8 cellular contexts compared by ENCODE assay signal in genomic region chr16:23557779-23558330, GRCh38. TPM values are rescaled to one million over a fixed set of nuclear protein-coding genes. Genes with fewer than 3 reads are reported as not detected.
DNase-seq lines count a peak whose midpoint lies in the region; ATAC-seq and TF ChIP-seq lines count a peak whose summit lies in the region.

No MANE protein-coding gene starts in this region.

- H3K4me3 ChIP-seq in BLaER1 (peak overlapping the region; percentile 100), GM23248 (peak overlapping the region; percentile 96), OCI-LY7 (ENCODE audit: low read depth, low read length, poor library complexity, severe bottlenecking) (peak overlapping the region; percentile 98), kidney epithelial cell (ENCODE audit: low read depth, low read length) (peak overlapping the region; percentile 93)

- peaks cover 10% of the 10 kb centered on the region for H3K4me1 Mint-ChIP-seq in MCF 10A (ENCODE audit: insufficient read depth, unreplicated experiment)

- H3F3A ChIP-seq in GM23248 (ENCODE audit: insufficient read depth) = peaks cover 13% of the 10 kb centered on the region; the same call in 1 of the 2 replicates

- H3K9me2 ChIP-seq in GM23248 (ENCODE audit: insufficient read depth) (no peaks in the 10 kb centered on the region), OCI-LY7 (ENCODE audit: insufficient read depth, low read length) (no peaks in the 10 kb centered on the region)

- peaks cover 45% of the 10 kb centered on the region for H3K36me3 ChIP-seq in BLaER1
- peaks cover 34% of the 10 kb centered on the region for H3K36me3 ChIP-seq in GM23248 (ENCODE audit: low read depth)
- H3K36me3 ChIP-seq in OCI-LY7 (ENCODE audit: insufficient read depth, low read length) = peaks cover 58% of the 10 kb centered on the region
- no peaks in the 10 kb centered on the region for H3K36me3 ChIP-seq in kidney epithelial cell (ENCODE audit: control insufficient read depth, insufficient read depth, low read length)

- POLR2A ChIA-PET in OCI-LY7 (lab: Charles Lee) (interaction anchor here (0.7 to 1.3 kb wide), 3 partner anchors 37 to 80 kb away, joined by 3 to 5 read pairs (median 3); no protein-coding TSS in a partner anchor), MCF 10A (lab: Yijun Ruan, JAX) (interaction anchor here (0.6 to 2.7 kb wide), 20 partner anchors 8 to 1458 kb away, joined by 3 to 24 read pairs (median 4); partner anchors contain the start of genes ARHGAP17, DCTN5, GGA2 and PALB2)

- CTCF ChIA-PET in OCI-LY7 (lab: Charles Lee; ENCODE audit: unreplicated experiment) (interaction anchor here (2.3 kb wide), 1 partner anchor 39 kb away, joined by 7 read pairs; no protein-coding TSS in a partner anchor), MCF 10A (lab: Yijun Ruan, JAX) (interaction anchor here (0.6 to 2.5 kb wide), 17 partner anchors 8 to 1021 kb away, joined by 3 to 12 read pairs (median 3); partner anchors contain the start of gene NDUFAB1)

- no peak for ATAC-seq in HG03045 (IDR thresholded peaks at IDR 0.05; ENCODE audit: unreplicated experiment)

- H2AFZ ChIP-seq in GM23248 (peak overlapping the region; percentile 50), OCI-LY7 (ENCODE audit: low read length) (peak overlapping the region; percentile 57; the same call in 1 of the 2 replicates)

- TF ChIP-seq CTCF in OCI-LY7 (conservative IDR thresholded peaks at IDR 0.05; ENCODE audit: low read length) (no peak), MCF 10A (IDR thresholded peaks at IDR 0.05; ENCODE audit: unreplicated experiment) (no peak), kidney epithelial cell (IDR thresholded peaks at IDR 0.05; ENCODE audit: insufficient read depth, low read length, poor library complexity, severe bottlenecking) (no peak)

- DNase-seq in GM23248 = peak; percentile 68
- no peak for DNase-seq in OCI-LY7 (ENCODE audit: low spot score)
- no peak for DNase-seq in MCF 10A (ENCODE audit: unreplicated experiment)
- DNase-seq in kidney epithelial cell (ENCODE audit: low read depth) = no peak
- peak; percentile 5 to 6 for DNase-seq in stimulated activated CD4-positive, alpha-beta T cell treated with anti-CD3 and anti-CD28 coated beads, Interleukin-4, amount 100 ng/mL, for 48 hours (ENCODE audit: low read depth in 2 of 2)
- DNase-seq in hippocampal formation (lab: John Stamatoyannopoulos, UW) = no peak

- H3K27me3 Mint-ChIP-seq in MCF 10A (ENCODE audit: insufficient read depth, unreplicated experiment) = no peaks in the 10 kb centered on the region

- H3K9me3 ChIP-seq in BLaER1 (no peaks in the 10 kb centered on the region), GM23248 (ENCODE audit: low read depth) (no peaks in the 10 kb centered on the region), OCI-LY7 (ENCODE audit: low read length) (no peaks in the 10 kb centered on the region)

- H3K36me3 Mint-ChIP-seq in MCF 10A (ENCODE audit: insufficient read depth, unreplicated experiment) = peaks cover 34% of the 10 kb centered on the region

- in situ Hi-C loops in GM23248 (cut with MboI) = no loop called here

- no peaks in the 10 kb centered on the region for H3K9me3 Mint-ChIP-seq in MCF 10A (ENCODE audit: unreplicated experiment)

- H3K4me2 ChIP-seq in BLaER1 (peak overlapping the region; percentile 97), GM23248 (ENCODE audit: unreplicated experiment) (peak overlapping the region; percentile 83), OCI-LY7 (ENCODE audit: low read length) (peak overlapping the region; percentile 98)

- peak overlapping the region; percentile 96 for H3K4me3 Mint-ChIP-seq in MCF 10A (ENCODE audit: unreplicated experiment)

- H4K20me1 ChIP-seq in BLaER1 (peaks cover 44% of the 10 kb centered on the region), GM23248 (ENCODE audit: insufficient read depth) (no peaks in the 10 kb centered on the region; the same call in 1 of the 2 replicates), OCI-LY7 (ENCODE audit: insufficient read depth, low read length) (no peaks in the 10 kb centered on the region; the same call in 1 of the 2 replicates)

- BruUV-seq in OCI-LY7 (replicated peaks; lab: Mats Ljungman, UMichigan) (no TSS peak), MCF 10A (replicated peaks; lab: Mats Ljungman, UMichigan) (no TSS peak)

- H3K27ac Mint-ChIP-seq in MCF 10A (ENCODE audit: low read depth, unreplicated experiment) = peak overlapping the region; percentile 88

- peaks cover 74% of the 10 kb centered on the region for H3K79me2 ChIP-seq in GM23248 (ENCODE audit: insufficient read depth)
- peaks cover 70% of the 10 kb centered on the region for H3K79me2 ChIP-seq in OCI-LY7 (ENCODE audit: insufficient read depth, low read depth, low read length)

- WGBS in GM23248 (ENCODE audit: low coverage in 1 of 2, low lambda C conversion rate in 2 of 2, missing lambda C conversion rate in 2 of 2), 2 experiments = 0 to 1% methylated on average over 17 to 54 of the region's 56 CpGs

- H3K4me1 ChIP-seq in BLaER1 (peaks cover 26% of the 10 kb centered on the region), GM23248 (ENCODE audit: insufficient read depth) (peaks cover 15% of the 10 kb centered on the region), OCI-LY7 (ENCODE audit: insufficient read depth, low read length, poor library complexity, severe bottlenecking) (peaks cover 41% of the 10 kb centered on the region)

- H3K27ac ChIP-seq in BLaER1 = peak overlapping the region; percentile 94
- H3K27ac ChIP-seq in GM23248 = peak overlapping the region; percentile 92
- H3K27ac ChIP-seq in OCI-LY7 (ENCODE audit: low read depth, low read length, poor library complexity, severe bottlenecking) = peak overlapping the region; percentile 35

- peak overlapping the region; percentile 97 for H3K9ac ChIP-seq in BLaER1
- peak overlapping the region; percentile 97 for H3K9ac ChIP-seq in GM23248

- intact Hi-C loops in OCI-LY7 (cut with micrococcal nuclease; ENCODE audit: unreplicated experiment) = loop anchor here (1.0 to 2.0 kb wide), 5 partner anchors 38 to 120 kb away; partner anchors contain the start of genes DCTN5, NDUFAB1, PALB2 and PLK1
- intact Hi-C loops in MCF 10A (cut with micrococcal nuclease) = loop anchor here (1.0 to 2.0 kb wide), 4 partner anchors 38 to 170 kb away; partner anchors contain the start of genes COG7 and NDUFAB1

- no peaks in the 10 kb centered on the region for H3K27me3 ChIP-seq in BLaER1
- no peaks in the 10 kb centered on the region for H3K27me3 ChIP-seq in GM23248 (replicated peaks; ENCODE audit: insufficient read depth)
- H3K27me3 ChIP-seq in kidney epithelial cell (ENCODE audit: control insufficient read depth, insufficient read depth, low read length) = no peaks in the 10 kb centered on the region

RNA-seq across cellular contexts. Expression of gene UBFD1, which starts 0.3 kb away (rescaled TPM):
- total RNA-seq in GM23248 (2014; rRNA removed; shearing (Covaris generic)) = 129 and 160 TPM in 2 replicates
- 47.7 and 50.2 TPM in 2 replicates for polyA plus RNA-seq in GM23248 (2016; fragmentation: Nextera tagmentation; extraction: Ambion mirVana)
- 39.1 and 42.4 TPM in 2 replicates for total RNA-seq in OCI-LY7 (2014; rRNA removed; shearing (Covaris generic))
- total RNA-seq in OCI-LY7 (2022) = 62.8 and 67.1 TPM in 2 replicates
- total RNA-seq in MCF 10A (2022) = 49.1 and 50.8 TPM in 2 replicates
- total RNA-seq in kidney epithelial cell = 135 and 170 TPM in 2 replicates

RNA-seq across cellular contexts. Expression of gene EARS2, which starts 0.7 kb away (rescaled TPM):
- total RNA-seq in GM23248 (2014; rRNA removed; shearing (Covaris generic)) = 23.4 and 27.1 TPM in 2 replicates
- polyA plus RNA-seq in GM23248 (2016; fragmentation: Nextera tagmentation; extraction: Ambion mirVana) = 15.3 and 15.6 TPM in 2 replicates
- 32.3 and 42.1 TPM in 2 replicates for total RNA-seq in OCI-LY7 (2014; rRNA removed; shearing (Covaris generic))
- total RNA-seq in OCI-LY7 (2022) = 27.8 and 38.5 TPM in 2 replicates
- 24.4 and 32.8 TPM in 2 replicates for total RNA-seq in MCF 10A (2022)
- 22.3 and 44.8 TPM in 2 replicates for total RNA-seq in kidney epithelial cell

RNA-seq across cellular contexts. Expression of gene NDUFAB1, which starts 38.3 kb away (rescaled TPM):
- 78.9 and 118 TPM in 2 replicates for total RNA-seq in GM23248 (2014; rRNA removed; shearing (Covaris generic))
- 234 and 235 TPM in 2 replicates for polyA plus RNA-seq in GM23248 (2016; fragmentation: Nextera tagmentation; extraction: Ambion mirVana)
- total RNA-seq in OCI-LY7 (2014; rRNA removed; shearing (Covaris generic)) = 111 and 159 TPM in 2 replicates
- total RNA-seq in OCI-LY7 (2022) (107 and 149 TPM in 2 replicates), MCF 10A (2022) (98.3 and 112 TPM in 2 replicates), kidney epithelial cell (69.1 and 132 TPM in 2 replicates)

RNA-seq across cellular contexts. Expression of gene GGA2, which starts 47.6 kb away (rescaled TPM):
- total RNA-seq in GM23248 (2014; rRNA removed; shearing (Covaris generic)) = 9.6 and 13.0 TPM in 2 replicates
- polyA plus RNA-seq in GM23248 (2016; fragmentation: Nextera tagmentation; extraction: Ambion mirVana) = 16.0 and 17.7 TPM in 2 replicates
- 213 and 256 TPM in 2 replicates for total RNA-seq in OCI-LY7 (2014; rRNA removed; shearing (Covaris generic))
- total RNA-seq in OCI-LY7 (2022) (580 and 590 TPM in 2 replicates), MCF 10A (2022) (22.2 and 40.9 TPM in 2 replicates), kidney epithelial cell (41.6 and 43.6 TPM in 2 replicates)

Comparison
In these comparisons a context has a peak if more than half of its experiments do, and no peak if none do; other contexts are left out.
1. H3K27ac ChIP-seq: peak in every context shown above with its lines; median percentile 94 in BLaER1; 92 in GM23248; 35 in OCI-LY7.
2. DNase-seq: peak in GM23248 (single experiment) and stimulated activated CD4-positive, alpha-beta T cell treated with anti-CD3 and anti-CD28 coated beads, Interleukin-4, amount 100 ng/mL, for 48 hours (2 of 2); none in OCI-LY7 (single experiment), MCF 10A (single experiment), kidney epithelial cell (single experiment) and hippocampal formation (0 of 2).
3. Peak in every context shown above with its lines, with median percentiles within 50 percentile points of each other: H3K4me2 ChIP-seq and H3K4me3 ChIP-seq.